ENCODE assay signal across 8 cellular contexts in genomic region chr6:79946773-79947190, GRCh38. TPM values are rescaled to one million over a fixed set of nuclear protein-coding genes. Genes with fewer than 3 reads are reported as not detected.
DNase-seq lines count a peak whose midpoint lies in the region; ATAC-seq and TF ChIP-seq lines count a peak whose summit lies in the region.

No MANE protein-coding gene starts in this region.

- peak overlapping the region; percentile 93 for H3K4me3 Mint-ChIP-seq in activated T-helper 17 cell treated with anti-CD3 and anti-CD28 coated beads, Interleukin-2, amount 50 U/mL, for 72 hours
- peak overlapping the region; percentile 98 for H3K4me3 Mint-ChIP-seq in neural progenitor cell

- H3K27ac Mint-ChIP-seq in activated T-helper 17 cell treated with anti-CD3 and anti-CD28 coated beads, Interleukin-2, amount 50 U/mL, for 72 hours, result peak overlapping the region; percentile 88
- peak overlapping the region; percentile 34 for H3K27ac Mint-ChIP-seq in neural progenitor cell

- H3K36me3 ChIP-seq in MG63 (no peaks in the 10 kb centered on the region), neural progenitor cell (no peaks in the 10 kb centered on the region)

- H3K27ac ChIP-seq in foreskin keratinocyte (no peak overlapping the region), neural progenitor cell (no peak overlapping the region)

- H3K9me3 ChIP-seq in MG63 (no peaks in the 10 kb centered on the region), neural progenitor cell (ENCODE audit: low read depth) (no peaks in the 10 kb centered on the region)

- H3K27me3 ChIP-seq in MG63 (peaks cover 32% of the 10 kb centered on the region), foreskin keratinocyte (no peaks in the 10 kb centered on the region), neural progenitor cell (peaks cover 16% of the 10 kb centered on the region)

- peaks cover 40% of the 10 kb centered on the region for H3K79me2 ChIP-seq in neural progenitor cell (ENCODE audit: low read depth)

- peak overlapping the region; percentile 47 for H3K4me3 ChIP-seq in MG63
- H3K4me3 ChIP-seq in neural progenitor cell, result peak overlapping the region; percentile 93

- H3K4me2 ChIP-seq in neural progenitor cell, result peak overlapping the region; percentile 98

- H3K9me3 Mint-ChIP-seq in activated T-helper 17 cell treated with anti-CD3 and anti-CD28 coated beads, Interleukin-2, amount 50 U/mL, for 72 hours, result no peaks in the 10 kb centered on the region
- no peaks in the 10 kb centered on the region for H3K9me3 Mint-ChIP-seq in neural progenitor cell

- peak; percentile 21 for ATAC-seq in GM21526 (IDR thresholded peaks at IDR 0.05; ENCODE audit: low FRiP score, unreplicated experiment)
- ATAC-seq in activated T-helper 17 cell treated with anti-CD3 and anti-CD28 coated beads, Interleukin-2, amount 50 U/mL, for 72 hours (replicated peaks), result peak; percentile 27
- ATAC-seq in foreskin keratinocyte, result peak; percentile 50
- ATAC-seq in GM18520 (IDR thresholded peaks at IDR 0.05; ENCODE audit: unreplicated experiment), result no peak

- TF ChIP-seq CTCF in foreskin keratinocyte (conservative IDR thresholded peaks at IDR 0.05) (no peak), neural progenitor cell (IDR thresholded peaks at IDR 0.05) (no peak)

- peak overlapping the region; percentile 99 for H2AFZ ChIP-seq in neural progenitor cell (replicated peaks)

- H3K9ac ChIP-seq in neural progenitor cell, result peak overlapping the region; percentile 14

- H3K27me3 Mint-ChIP-seq in activated T-helper 17 cell treated with anti-CD3 and anti-CD28 coated beads, Interleukin-2, amount 50 U/mL, for 72 hours, result no peaks in the 10 kb centered on the region
- H3K27me3 Mint-ChIP-seq in neural progenitor cell (ENCODE audit: insufficient read depth, low read depth), result peaks cover 10% of the 10 kb centered on the region

- peaks cover 30% of the 10 kb centered on the region for H3F3A ChIP-seq in neural progenitor cell (ENCODE audit: low read depth)

- peaks cover 36% of the 10 kb centered on the region for H3K4me1 Mint-ChIP-seq in activated T-helper 17 cell treated with anti-CD3 and anti-CD28 coated beads, Interleukin-2, amount 50 U/mL, for 72 hours
- peaks cover 20% of the 10 kb centered on the region for H3K4me1 Mint-ChIP-seq in neural progenitor cell

- H3K4me1 ChIP-seq in foreskin keratinocyte (no peaks in the 10 kb centered on the region), neural progenitor cell (peaks cover 15% of the 10 kb centered on the region)

- peaks cover 2% of the 10 kb centered on the region for H4K20me1 ChIP-seq in neural progenitor cell (ENCODE audit: low read depth)

- H3K36me3 Mint-ChIP-seq in activated T-helper 17 cell treated with anti-CD3 and anti-CD28 coated beads, Interleukin-2, amount 50 U/mL, for 72 hours (ENCODE audit: low read depth), result no peaks in the 10 kb centered on the region
- no peaks in the 10 kb centered on the region for H3K36me3 Mint-ChIP-seq in neural progenitor cell

- peak; percentile 25 for DNase-seq in DMS79 (lab: John Stamatoyannopoulos, UW)
- peak; percentile 10 for DNase-seq in MG63
- peak; percentile 10 to 26 for DNase-seq in foreskin keratinocyte
- peak; percentile 60 for DNase-seq in neural progenitor cell (ENCODE audit: low spot score)
- no peak for DNase-seq in NCI-H2029 (lab: John Stamatoyannopoulos, UW)

RNA-seq across cellular contexts. Expression of gene ELOVL4, which starts 0.6 kb away (rescaled TPM):
- total RNA-seq in MG63 (2014; rRNA removed; shearing (Covaris generic); ENCODE audit: low replicate concordance), result 0.10 and 0.20 TPM in 2 replicates
- 1 to 10 TPM; 3.2 to 3.4 TPM for total RNA-seq in activated T-helper 17 cell treated with anti-CD3 and anti-CD28 coated beads, Interleukin-2, amount 50 U/mL, for 72 hours
- total RNA-seq in foreskin keratinocyte (8.8 and 9.0 TPM in 2 replicates), neural progenitor cell (ENCODE audit: low replicate concordance) (11.6 and 17.2 TPM in 2 replicates)
- polyA plus RNA-seq in foreskin keratinocyte, result 4.7 and 5.2 TPM in 2 replicates

RNA-seq across cellular contexts. Expression of gene TTK, which starts 57.7 kb away (rescaled TPM):
- total RNA-seq in MG63 (2014; rRNA removed; shearing (Covaris generic); ENCODE audit: low replicate concordance), result 43.2 and 173 TPM in 2 replicates
- 10 to 100 TPM; 33.3 to 38.1 TPM for total RNA-seq in activated T-helper 17 cell treated with anti-CD3 and anti-CD28 coated beads, Interleukin-2, amount 50 U/mL, for 72 hours
- total RNA-seq in foreskin keratinocyte, result 31.7 and 38.8 TPM in 2 replicates
- polyA plus RNA-seq in foreskin keratinocyte, result 9.9 and 14.4 TPM in 2 replicates
- total RNA-seq in neural progenitor cell (ENCODE audit: low replicate concordance), result 139 and 231 TPM in 2 replicates
